9 cellular contexts compared by ENCODE assay signal in the genomic region with DNA sequence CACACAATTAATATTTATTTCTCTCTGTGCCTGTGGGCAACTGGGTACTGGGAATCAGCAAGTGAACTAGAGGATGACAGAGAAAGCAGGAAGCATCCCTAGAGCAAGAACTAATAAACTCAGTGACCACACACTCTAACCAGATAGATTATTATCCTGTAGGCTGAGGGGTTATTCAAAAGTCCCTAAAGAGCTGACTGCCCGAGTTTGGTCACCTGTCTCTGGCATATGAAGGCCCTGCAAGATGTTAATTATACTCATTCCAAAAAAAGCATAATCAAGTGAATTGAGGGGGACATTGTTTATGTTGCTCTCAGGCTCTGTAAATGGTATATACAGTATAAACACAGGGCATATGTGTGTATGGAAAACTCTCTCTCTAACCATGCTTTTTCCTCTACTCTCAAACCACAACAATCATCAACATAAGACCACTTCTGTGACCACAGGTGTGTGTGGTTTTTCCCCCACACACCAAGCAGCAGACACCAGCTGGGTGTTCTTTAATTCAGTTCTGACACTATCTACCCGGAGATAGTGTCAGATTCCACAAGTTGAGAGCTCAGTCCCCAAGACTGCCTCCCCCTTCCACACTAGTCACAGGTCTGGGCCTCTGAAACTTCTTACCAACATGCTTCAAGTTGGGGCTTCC. TPM values are rescaled to one million over a fixed set of nuclear protein-coding genes. Genes with fewer than 3 reads are reported as not detected.
DNase-seq lines count a peak whose midpoint lies in the region; ATAC-seq and TF ChIP-seq lines count a peak whose summit lies in the region.
"Had no signal": no experiment of that assay in that cellular context is flagged by ENCODE, and none has a peak within 500 bp of the region (broad histone marks: within the 10 kb centered on the region; RNA-seq: fewer than 3 reads in every experiment).

No MANE protein-coding gene starts in this region.

- no peak overlapping the region for H4K8ac ChIP-seq in H9 (replicated peaks; ENCODE audit: insufficient read length, low read depth, low read length)

- H3K9me3 ChIP-seq in esophagus squamous epithelium: no peaks in the 10 kb centered on the region
- no peaks in the 10 kb centered on the region for H3K9me3 ChIP-seq in H9 (ENCODE audit: control insufficient read depth, low read depth, low read length)

- DNase-seq in stimulated activated CD4-positive, alpha-beta T cell treated with anti-CD3 and anti-CD28 coated beads, Interleukin-1b, Interleukin-23, amount 100 ng/mL, for 48 hours: peak; percentile 42
- no peak for DNase-seq in stimulated activated CD4-positive, alpha-beta T cell treated with anti-CD3 and anti-CD28 coated beads, Interleukin-12 subunit alpha, Interleukin-12 subunit beta, amount 100 ng/mL, for 4 hours
- DNase-seq in KBM-7: peak; percentile 74
- peak; percentile 70 for DNase-seq in activated naive CD4-positive, alpha-beta T cell treated with anti-CD3 and anti-CD28 coated beads, Interleukin-2, amount 10 ng/mL, durations not matched to agents 7 days and 5 days
- DNase-seq in esophagus squamous epithelium (lab: John Stamatoyannopoulos, UW): no peak
- DNase-seq in NCI-H2029 treated with DMSO at 0.1 percent for 48 hours (lab: John Stamatoyannopoulos, UW): no peak
- no peak for DNase-seq in H9
- DNase-seq: NCI-H526 had no signal

- no peak for TF ChIP-seq CTCF in esophagus squamous epithelium (IDR thresholded peaks at IDR 0.05)
- no peak for TF ChIP-seq CTCF in H9 (conservative IDR thresholded peaks at IDR 0.05)

- H3K36me3 Mint-ChIP-seq in activated naive CD4-positive, alpha-beta T cell treated with anti-CD3 and anti-CD28 coated beads, Interleukin-2, amount 10 ng/mL, durations not matched to agents 7 days and 5 days: peaks cover 6% of the 10 kb centered on the region
- no peaks in the 10 kb centered on the region; a peak in 1 of 7 replicates for H3K36me3 Mint-ChIP-seq in H9 (ENCODE audit: insufficient read depth in 1 of 3, low read depth in 3 of 3)

- H2BK15ac ChIP-seq in H9 (ENCODE audit: low read depth, low read length): no peak overlapping the region

- H3K79me1 ChIP-seq in H9 (ENCODE audit: insufficient read depth, low read depth, low read length, poor library complexity, severe bottlenecking): no peaks in the 10 kb centered on the region

- H3K27me3 ChIP-seq in esophagus squamous epithelium (peaks cover 0 to 7% (median 0%) of the 10 kb centered on the region in 4 donors), H9 (ENCODE audit: insufficient read depth, low read length) (peaks cover under 1% of the 10 kb centered on the region; the same call in 1 of the 2 replicates)

- H3K14ac ChIP-seq in H9 (ENCODE audit: insufficient read depth, low read length): no peak overlapping the region

- H3K27me3 Mint-ChIP-seq in activated naive CD4-positive, alpha-beta T cell treated with anti-CD3 and anti-CD28 coated beads, Interleukin-2, amount 10 ng/mL, durations not matched to agents 7 days and 5 days: peaks cover 42% of the 10 kb centered on the region
- peaks cover 25% of the 10 kb centered on the region for H3K27me3 Mint-ChIP-seq in H9 (ENCODE audit: low read depth)

- H2AK5ac ChIP-seq in H9 (ENCODE audit: insufficient read length, low read length): no peak overlapping the region

- intact Hi-C loops in esophagus squamous epithelium (cut with DNase I): no loop called here

- H3K27ac ChIP-seq in esophagus squamous epithelium (no peak overlapping the region), H9 (ENCODE audit: insufficient read length, low read depth, low read length) (no peak overlapping the region)

- in situ Hi-C loops in KBM-7 (cut with MboI; ENCODE audit: low pct_unique_long_range_greater_than_20kb, low sequenced_read_pairs): no loop called here

- no peaks in the 10 kb centered on the region for H3K79me2 ChIP-seq in H9 (ENCODE audit: insufficient read depth, low read length)

- ATAC-seq in HG02840 (IDR thresholded peaks at IDR 0.05; ENCODE audit: low FRiP score, unreplicated experiment): no peak

- no peak overlapping the region for H3K9ac ChIP-seq in H9 (ENCODE audit: extremely low read depth, insufficient read length, low read length)

- H2AFZ ChIP-seq in H9 (ENCODE audit: low read length): no peak overlapping the region

- no peak overlapping the region for H3K4me3 ChIP-seq in esophagus squamous epithelium

- no peak overlapping the region for H4K5ac ChIP-seq in H9 (ENCODE audit: insufficient read length, low read depth, low read length)

- peak overlapping the region; percentile 77 for H3K27ac Mint-ChIP-seq in activated naive CD4-positive, alpha-beta T cell treated with anti-CD3 and anti-CD28 coated beads, Interleukin-2, amount 10 ng/mL, durations not matched to agents 7 days and 5 days
- no peak overlapping the region; a peak in 1 of 7 replicates for H3K27ac Mint-ChIP-seq in H9

- H3K9me3 Mint-ChIP-seq in activated naive CD4-positive, alpha-beta T cell treated with anti-CD3 and anti-CD28 coated beads, Interleukin-2, amount 10 ng/mL, durations not matched to agents 7 days and 5 days: peaks cover 17% of the 10 kb centered on the region
- peaks cover 1 to 2% of the 10 kb centered on the region in 2 experiments; a peak in 1 of 5 replicates for H3K9me3 Mint-ChIP-seq in H9

- no peak overlapping the region for H3K18ac ChIP-seq in H9 (ENCODE audit: insufficient read length, low read depth, low read length)

- no peak overlapping the region for H2BK120ac ChIP-seq in H9 (ENCODE audit: low read depth, low read length, poor library complexity, severe bottlenecking)

- H3K4ac ChIP-seq in H9 (ENCODE audit: low read depth, low read length): no peak overlapping the region

- no peak overlapping the region for H3K4me2 ChIP-seq in H9 (ENCODE audit: insufficient read depth, insufficient read length, low read length)

- H3K23ac ChIP-seq in H9 (ENCODE audit: insufficient read length, low read depth, low read length): no peak overlapping the region

- H2BK12ac ChIP-seq in H9 (ENCODE audit: insufficient read length, low read depth, low read length): no peak overlapping the region

- peaks cover 34% of the 10 kb centered on the region for H3K4me1 Mint-ChIP-seq in activated naive CD4-positive, alpha-beta T cell treated with anti-CD3 and anti-CD28 coated beads, Interleukin-2, amount 10 ng/mL, durations not matched to agents 7 days and 5 days
- no peaks in the 10 kb centered on the region for H3K4me1 Mint-ChIP-seq in H9

- WGBS in esophagus squamous epithelium, 2 donors: 20 to 45% methylated on average over 2 of the region's 2 CpGs
- no CpG with 5 or more reads among the region's 2 CpGs for WGBS in H9 (ENCODE audit: extremely low coverage, insufficient read length, low lambda C conversion rate)

- TF ChIP-seq POLR2A in esophagus squamous epithelium (IDR thresholded peaks at IDR 0.05): no peak

- H3K4me3 Mint-ChIP-seq in activated naive CD4-positive, alpha-beta T cell treated with anti-CD3 and anti-CD28 coated beads, Interleukin-2, amount 10 ng/mL, durations not matched to agents 7 days and 5 days: peak overlapping the region; percentile 16
- no peak overlapping the region for H3K4me3 Mint-ChIP-seq in H9

- H4K20me1 ChIP-seq in H9 (ENCODE audit: control insufficient read depth, insufficient read depth, insufficient read length): no peaks in the 10 kb centered on the region

- no peak overlapping the region for H4K91ac ChIP-seq in H9 (ENCODE audit: insufficient read length, low read depth, low read length)

- no peak overlapping the region for H3K56ac ChIP-seq in H9 (ENCODE audit: insufficient read length, low read depth, low read length)

- H2BK20ac ChIP-seq in H9 (ENCODE audit: low read depth, low read length, poor library complexity, severe bottlenecking): no peak overlapping the region

- H3T11ph ChIP-seq in H9 (ENCODE audit: low read length): no peak overlapping the region

- no peaks in the 10 kb centered on the region for H3K23me2 ChIP-seq in H9 (ENCODE audit: insufficient read length, low read depth, low read length, poor library complexity, severe bottlenecking)

- H3K4me1 ChIP-seq in esophagus squamous epithelium (no peaks in the 10 kb centered on the region), H9 (ENCODE audit: insufficient read depth, low read length) (no peaks in the 10 kb centered on the region)

- no peak overlapping the region for H2BK5ac ChIP-seq in H9 (ENCODE audit: insufficient read length, low read length)

- CTCF ChIA-PET in activated naive CD4-positive, alpha-beta T cell treated with anti-CD3 and anti-CD28 coated beads, Interleukin-2, amount 10 ng/mL, durations not matched to agents 7 days and 5 days (lab: Charles Lee): interaction anchor here (0.7 kb wide), 1 partner anchor 60 kb away, joined by 3 read pairs; no protein-coding TSS in a partner anchor

- H3K36me3 ChIP-seq in esophagus squamous epithelium: no peaks in the 10 kb centered on the region

RNA-seq across cellular contexts. Expression of gene HPSE, which starts 6.2 kb away (rescaled TPM):
- total RNA-seq in esophagus squamous epithelium: 10 to 100 TPM in 2 of 4 donors, 1 to 10 TPM in 2; 3.6 to 12.5 (median 8.5) TPM
- total RNA-seq in H9 (2021): 1.5 and 2.0 TPM in 2 replicates

RNA-seq across cellular contexts. Expression of gene COQ2, which starts 56.2 kb away (rescaled TPM):
- 10 to 100 TPM; 10.7 to 17.3 (median 13.9) TPM for total RNA-seq in esophagus squamous epithelium
- 19.8 and 19.9 TPM in 2 replicates for total RNA-seq in H9 (2021)

Comparison
In these comparisons a context has a peak if more than half of its experiments do, and no peak if none do; other contexts are left out.
1. DNase-seq: peak in stimulated activated CD4-positive, alpha-beta T cell treated with anti-CD3 and anti-CD28 coated beads, Interleukin-1b, Interleukin-23, amount 100 ng/mL, for 48 hours (single experiment), KBM-7 (single experiment) and activated naive CD4-positive, alpha-beta T cell treated with anti-CD3 and anti-CD28 coated beads, Interleukin-2, amount 10 ng/mL, durations not matched to agents 7 days and 5 days (single experiment); none in stimulated activated CD4-positive, alpha-beta T cell treated with anti-CD3 and anti-CD28 coated beads, Interleukin-12 subunit alpha, Interleukin-12 subunit beta, amount 100 ng/mL, for 4 hours (single experiment), esophagus squamous epithelium (single experiment), NCI-H2029 treated with DMSO at 0.1 percent for 48 hours (single experiment) and H9 (single experiment).